11 cellular contexts compared by ENCODE assay signal in genomic region chrX:153974726-153975286, GRCh38. TPM values are rescaled to one million over a fixed set of nuclear protein-coding genes. Genes with fewer than 3 reads are reported as not detected.
DNase-seq lines count a peak whose midpoint lies in the region; ATAC-seq and TF ChIP-seq lines count a peak whose summit lies in the region.
"Had no signal": no experiment of that assay in that cellular context is flagged by ENCODE, and none has a peak within 500 bp of the region (broad histone marks: within the 10 kb centered on the region; RNA-seq: fewer than 3 reads in every experiment).

No MANE protein-coding gene starts in this region.

- no peaks in the 10 kb centered on the region for H3K9me2 ChIP-seq in hepatocyte (replicated peaks; ENCODE audit: insufficient read depth)

- no peak for TF ChIP-seq POLR2A in stomach (IDR thresholded peaks at IDR 0.05)

- H3K27ac ChIP-seq in VCaP (peak overlapping the region; percentile 98), hepatocyte (peak overlapping the region; percentile 100), stomach (peak overlapping the region; percentile 1 to 99 (median 99))
- H3K27ac ChIP-seq: SJSA1 had no signal

- no peaks in the 10 kb centered on the region for H3K9me3 Mint-ChIP-seq in activated T-cell treated with anti-CD3 and anti-CD28 coated beads, Interleukin-2, amount 50 U/mL, for 72 hours
- H3K9me3 Mint-ChIP-seq: endodermal cell had no signal

- peaks cover 23% of the 10 kb centered on the region for H3K4me1 Mint-ChIP-seq in activated T-cell treated with anti-CD3 and anti-CD28 coated beads, Interleukin-2, amount 50 U/mL, for 72 hours (ENCODE audit: low read depth)

- no peak overlapping the region for H2AFZ ChIP-seq in hepatocyte

- peaks cover 7% of the 10 kb centered on the region for H3K27me3 Mint-ChIP-seq in activated T-cell treated with anti-CD3 and anti-CD28 coated beads, Interleukin-2, amount 50 U/mL, for 72 hours (ENCODE audit: low read depth)

- H3K4me1 ChIP-seq in hepatocyte (ENCODE audit: insufficient read depth) (peaks cover 13% of the 10 kb centered on the region), stomach (peaks cover 11 to 27% (median 20%) of the 10 kb centered on the region in 4 donors)

- H3K27me3 ChIP-seq in hepatocyte: no peaks in the 10 kb centered on the region
- H3K27me3 ChIP-seq in stomach: no peaks in the 10 kb centered on the region
- H3K27me3 ChIP-seq: SJSA1 had no signal

- H3K36me3 ChIP-seq in hepatocyte (replicated peaks; ENCODE audit: insufficient read depth, low read depth) (no peaks in the 10 kb centered on the region), stomach (no peaks in the 10 kb centered on the region)

- TF ChIP-seq CTCF in VCaP (conservative IDR thresholded peaks at IDR 0.05) (no peak), hepatocyte (IDR thresholded peaks at IDR 0.05; ENCODE audit: poor library complexity) (no peak), stomach (IDR thresholded peaks at IDR 0.05) (no peak)

- H4K20me1 ChIP-seq in hepatocyte (ENCODE audit: insufficient read depth, poor library complexity, severe bottlenecking): peaks cover 3% of the 10 kb centered on the region

- ATAC-seq in activated T-cell treated with anti-CD3 and anti-CD28 coated beads, Interleukin-2, amount 50 U/mL, for 72 hours (replicated peaks in 1 of 2): no peak
- ATAC-seq in GM21529 (IDR thresholded peaks at IDR 0.05; ENCODE audit: unreplicated experiment): no peak

- H3K4me3 ChIP-seq in hepatocyte: no peak overlapping the region
- H3K4me3 ChIP-seq in stomach: peak overlapping the region in 1 of 4 donors; percentile 90
- H3K4me3 ChIP-seq: SJSA1 had no signal

- intact Hi-C loops in stomach (cut with DNase I; ENCODE audit: low total_unique reads): no loop called here

- H3K4me2 ChIP-seq in hepatocyte: peak overlapping the region; percentile 75

- 85% methylated on average over 3 of the region's 3 CpGs for WGBS in hepatocyte (ENCODE audit: low lambda C conversion rate, missing lambda C conversion rate)
- 66 to 77% (median 72%) methylated on average over 3 of the region's 3 CpGs for WGBS in stomach, 5 donors

- H3K9me3 ChIP-seq in hepatocyte (ENCODE audit: low read depth) (no peaks in the 10 kb centered on the region), stomach (no peaks in the 10 kb centered on the region)
- H3K9me3 ChIP-seq: SJSA1 had no signal

- H3K79me2 ChIP-seq in hepatocyte: peaks cover 30% of the 10 kb centered on the region

- peak overlapping the region; percentile 96 for H3K27ac Mint-ChIP-seq in activated T-cell treated with anti-CD3 and anti-CD28 coated beads, Interleukin-2, amount 50 U/mL, for 72 hours

- H3K4me3 Mint-ChIP-seq in activated T-cell treated with anti-CD3 and anti-CD28 coated beads, Interleukin-2, amount 50 U/mL, for 72 hours: peak overlapping the region; percentile 87 to 92

- no peak for TF ChIP-seq EP300 in stomach (IDR thresholded peaks at IDR 0.05)

- DNase-seq in activated T-cell treated with anti-CD3 and anti-CD28 coated beads, Interleukin-2, amount 50 U/mL, for 72 hours: no peak
- no peak for DNase-seq in activated T-cell treated with anti-CD3 and anti-CD28 coated beads, Interleukin-2, amount 50 U/mL, for 1 hour
- no peak for DNase-seq in hepatocyte (ENCODE audit: low spot score)
- no peak for DNase-seq in stomach
- no peak for DNase-seq in AG08395 (ENCODE audit: low spot score)
- DNase-seq in NCI-H748 (lab: John Stamatoyannopoulos, UW; ENCODE audit: unreplicated experiment): no peak
- DNase-seq: NCI-H2081 had no signal

- H3K36me3 Mint-ChIP-seq in activated T-cell treated with anti-CD3 and anti-CD28 coated beads, Interleukin-2, amount 50 U/mL, for 72 hours (ENCODE audit: insufficient read depth in 2 of 2): peaks cover 0 to 3% of the 10 kb centered on the region in 2 donors

RNA-seq across cellular contexts. Expression of gene TMEM187, which starts 2.3 kb away (rescaled TPM):
- total RNA-seq in activated T-cell treated with anti-CD3 and anti-CD28 coated beads, Interleukin-2, amount 50 U/mL, for 72 hours: 1 to 10 TPM; 9.1 to 9.8 TPM
- total RNA-seq in hepatocyte: 7.4 and 8.7 TPM in 2 replicates
- 8.0 and 12.1 TPM in 2 replicates for polyA plus RNA-seq in hepatocyte
- 10 to 100 TPM in 1 of 5 donors, 1 to 10 TPM in 2, under 1 TPM in 1, not detected in 1; 0.89 to 16.2 (median 2.9) TPM for total RNA-seq in stomach
- polyA plus RNA-seq in stomach: 1 to 10 TPM; 2.3 to 7.0 (median 6.3) TPM

RNA-seq across cellular contexts. Expression of gene HCFC1, which starts 3.2 kb away (rescaled TPM):
- total RNA-seq in activated T-cell treated with anti-CD3 and anti-CD28 coated beads, Interleukin-2, amount 50 U/mL, for 72 hours: 10 to 100 TPM; 59.3 to 65.8 TPM
- total RNA-seq in hepatocyte (11.6 and 25.0 TPM in 2 replicates), stomach (10 to 100 TPM; 13.2 to 61.6 (median 35.3) TPM)
- polyA plus RNA-seq in hepatocyte (16.7 and 18.9 TPM in 2 replicates), stomach (10 to 100 TPM in 2 of 3 donors, 1 to 10 TPM in 1; 9.0 to 13.9 (median 12.6) TPM)

RNA-seq across cellular contexts. Expression of gene RENBP, which starts 30.4 kb away (rescaled TPM):
- total RNA-seq in activated T-cell treated with anti-CD3 and anti-CD28 coated beads, Interleukin-2, amount 50 U/mL, for 72 hours: 10 to 100 TPM; 11.6 to 13.9 TPM
- total RNA-seq in hepatocyte (22.2 and 22.8 TPM in 2 replicates), stomach (1 to 10 TPM in 2 of 5 donors, not detected in 3; 2.3 to 8.3 TPM)
- polyA plus RNA-seq in hepatocyte (5.8 and 13.2 TPM in 2 replicates), stomach (10 to 100 TPM in 1 of 3 donors, 1 to 10 TPM in 2; 4.4 to 12.7 (median 8.1) TPM)

RNA-seq across cellular contexts. Expression of gene NAA10, which starts 40.0 kb away (rescaled TPM):
- total RNA-seq in activated T-cell treated with anti-CD3 and anti-CD28 coated beads, Interleukin-2, amount 50 U/mL, for 72 hours: 10 to 100 TPM; 76.7 to 94.1 TPM
- total RNA-seq in hepatocyte: 74.0 and 83.5 TPM in 2 replicates
- polyA plus RNA-seq in hepatocyte: 118 and 134 TPM in 2 replicates
- total RNA-seq in stomach: 10 to 100 TPM; 23.2 to 63.8 (median 35.6) TPM
- polyA plus RNA-seq in stomach: 100 to 1,000 TPM; 114 to 161 (median 125) TPM

RNA-seq across cellular contexts. Expression of gene IRAK1, which starts 44.9 kb away (rescaled TPM):
- total RNA-seq in activated T-cell treated with anti-CD3 and anti-CD28 coated beads, Interleukin-2, amount 50 U/mL, for 72 hours: 100 to 1,000 TPM; 131 to 150 TPM
- total RNA-seq in hepatocyte: 44.1 TPM in 2 replicates
- polyA plus RNA-seq in hepatocyte: 99.4 and 112 TPM in 2 replicates
- total RNA-seq in stomach: 100 to 1,000 TPM in 2 of 5 donors, 10 to 100 TPM in 3; 25.5 to 211 (median 75.2) TPM
- 10 to 100 TPM; 52.1 to 73.9 (median 59.1) TPM for polyA plus RNA-seq in stomach
